Comparison of ENCODE assay signal across 1 cellular context in the genomic region with DNA sequence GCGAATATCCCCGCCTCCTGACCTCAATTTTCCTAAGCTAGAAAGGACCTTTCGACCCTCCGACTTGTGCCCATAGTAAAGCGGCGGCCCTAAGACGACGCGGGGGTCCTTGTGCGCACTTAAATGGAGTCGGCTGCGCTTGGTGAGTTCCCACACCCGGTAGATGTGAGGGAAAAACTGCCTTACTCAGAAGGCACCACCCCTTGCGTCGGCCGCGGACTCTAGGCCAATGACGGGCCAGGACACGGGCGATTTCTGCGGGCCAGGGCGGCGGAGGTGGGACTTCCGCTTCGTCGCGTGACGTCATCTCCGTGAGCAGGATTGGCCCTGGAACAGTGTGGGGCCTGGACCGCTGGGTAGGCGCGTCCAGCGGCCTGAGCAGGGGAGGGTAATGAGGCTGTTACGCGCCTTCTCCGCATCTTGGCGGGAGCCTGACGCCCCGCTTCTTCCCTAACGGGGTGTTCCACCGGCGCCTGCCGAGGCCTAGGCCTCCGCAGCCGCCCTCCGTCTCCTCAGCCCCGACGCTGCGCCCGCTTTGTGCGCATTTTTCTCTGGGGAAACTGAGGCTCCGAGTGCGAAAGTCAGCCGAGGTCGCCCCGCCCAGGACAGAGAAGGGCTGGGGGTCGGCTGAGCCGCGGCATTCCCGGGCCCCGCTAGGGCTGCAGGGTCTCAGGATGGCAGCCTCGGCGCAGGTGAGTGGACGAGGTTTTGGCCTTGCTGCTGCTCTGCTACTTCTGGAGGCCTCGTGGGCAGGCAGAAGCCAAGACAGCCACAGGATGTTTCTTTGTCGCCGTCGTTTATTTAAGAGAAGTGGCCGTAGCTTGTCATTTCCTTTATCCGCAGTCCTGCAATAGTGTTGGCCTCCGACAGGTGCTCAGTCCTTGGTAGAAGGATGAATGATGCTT.
A peak's percentile ranks its signal among the peaks of the same experiment; 100 is the strongest.
TF ChIP-seq lines count a peak whose summit lies in the region.

A gene (plus strand): TSS at position 293 of the 905 bp plus-strand sequence. CDS start 382 bp downstream, at position 675.

TF ChIP-seq in H1, 55 proteins besides CTCF, POLR2A, EP300 and RAD21 (continued from another document):
- TF ChIP-seq, protein P1, sequence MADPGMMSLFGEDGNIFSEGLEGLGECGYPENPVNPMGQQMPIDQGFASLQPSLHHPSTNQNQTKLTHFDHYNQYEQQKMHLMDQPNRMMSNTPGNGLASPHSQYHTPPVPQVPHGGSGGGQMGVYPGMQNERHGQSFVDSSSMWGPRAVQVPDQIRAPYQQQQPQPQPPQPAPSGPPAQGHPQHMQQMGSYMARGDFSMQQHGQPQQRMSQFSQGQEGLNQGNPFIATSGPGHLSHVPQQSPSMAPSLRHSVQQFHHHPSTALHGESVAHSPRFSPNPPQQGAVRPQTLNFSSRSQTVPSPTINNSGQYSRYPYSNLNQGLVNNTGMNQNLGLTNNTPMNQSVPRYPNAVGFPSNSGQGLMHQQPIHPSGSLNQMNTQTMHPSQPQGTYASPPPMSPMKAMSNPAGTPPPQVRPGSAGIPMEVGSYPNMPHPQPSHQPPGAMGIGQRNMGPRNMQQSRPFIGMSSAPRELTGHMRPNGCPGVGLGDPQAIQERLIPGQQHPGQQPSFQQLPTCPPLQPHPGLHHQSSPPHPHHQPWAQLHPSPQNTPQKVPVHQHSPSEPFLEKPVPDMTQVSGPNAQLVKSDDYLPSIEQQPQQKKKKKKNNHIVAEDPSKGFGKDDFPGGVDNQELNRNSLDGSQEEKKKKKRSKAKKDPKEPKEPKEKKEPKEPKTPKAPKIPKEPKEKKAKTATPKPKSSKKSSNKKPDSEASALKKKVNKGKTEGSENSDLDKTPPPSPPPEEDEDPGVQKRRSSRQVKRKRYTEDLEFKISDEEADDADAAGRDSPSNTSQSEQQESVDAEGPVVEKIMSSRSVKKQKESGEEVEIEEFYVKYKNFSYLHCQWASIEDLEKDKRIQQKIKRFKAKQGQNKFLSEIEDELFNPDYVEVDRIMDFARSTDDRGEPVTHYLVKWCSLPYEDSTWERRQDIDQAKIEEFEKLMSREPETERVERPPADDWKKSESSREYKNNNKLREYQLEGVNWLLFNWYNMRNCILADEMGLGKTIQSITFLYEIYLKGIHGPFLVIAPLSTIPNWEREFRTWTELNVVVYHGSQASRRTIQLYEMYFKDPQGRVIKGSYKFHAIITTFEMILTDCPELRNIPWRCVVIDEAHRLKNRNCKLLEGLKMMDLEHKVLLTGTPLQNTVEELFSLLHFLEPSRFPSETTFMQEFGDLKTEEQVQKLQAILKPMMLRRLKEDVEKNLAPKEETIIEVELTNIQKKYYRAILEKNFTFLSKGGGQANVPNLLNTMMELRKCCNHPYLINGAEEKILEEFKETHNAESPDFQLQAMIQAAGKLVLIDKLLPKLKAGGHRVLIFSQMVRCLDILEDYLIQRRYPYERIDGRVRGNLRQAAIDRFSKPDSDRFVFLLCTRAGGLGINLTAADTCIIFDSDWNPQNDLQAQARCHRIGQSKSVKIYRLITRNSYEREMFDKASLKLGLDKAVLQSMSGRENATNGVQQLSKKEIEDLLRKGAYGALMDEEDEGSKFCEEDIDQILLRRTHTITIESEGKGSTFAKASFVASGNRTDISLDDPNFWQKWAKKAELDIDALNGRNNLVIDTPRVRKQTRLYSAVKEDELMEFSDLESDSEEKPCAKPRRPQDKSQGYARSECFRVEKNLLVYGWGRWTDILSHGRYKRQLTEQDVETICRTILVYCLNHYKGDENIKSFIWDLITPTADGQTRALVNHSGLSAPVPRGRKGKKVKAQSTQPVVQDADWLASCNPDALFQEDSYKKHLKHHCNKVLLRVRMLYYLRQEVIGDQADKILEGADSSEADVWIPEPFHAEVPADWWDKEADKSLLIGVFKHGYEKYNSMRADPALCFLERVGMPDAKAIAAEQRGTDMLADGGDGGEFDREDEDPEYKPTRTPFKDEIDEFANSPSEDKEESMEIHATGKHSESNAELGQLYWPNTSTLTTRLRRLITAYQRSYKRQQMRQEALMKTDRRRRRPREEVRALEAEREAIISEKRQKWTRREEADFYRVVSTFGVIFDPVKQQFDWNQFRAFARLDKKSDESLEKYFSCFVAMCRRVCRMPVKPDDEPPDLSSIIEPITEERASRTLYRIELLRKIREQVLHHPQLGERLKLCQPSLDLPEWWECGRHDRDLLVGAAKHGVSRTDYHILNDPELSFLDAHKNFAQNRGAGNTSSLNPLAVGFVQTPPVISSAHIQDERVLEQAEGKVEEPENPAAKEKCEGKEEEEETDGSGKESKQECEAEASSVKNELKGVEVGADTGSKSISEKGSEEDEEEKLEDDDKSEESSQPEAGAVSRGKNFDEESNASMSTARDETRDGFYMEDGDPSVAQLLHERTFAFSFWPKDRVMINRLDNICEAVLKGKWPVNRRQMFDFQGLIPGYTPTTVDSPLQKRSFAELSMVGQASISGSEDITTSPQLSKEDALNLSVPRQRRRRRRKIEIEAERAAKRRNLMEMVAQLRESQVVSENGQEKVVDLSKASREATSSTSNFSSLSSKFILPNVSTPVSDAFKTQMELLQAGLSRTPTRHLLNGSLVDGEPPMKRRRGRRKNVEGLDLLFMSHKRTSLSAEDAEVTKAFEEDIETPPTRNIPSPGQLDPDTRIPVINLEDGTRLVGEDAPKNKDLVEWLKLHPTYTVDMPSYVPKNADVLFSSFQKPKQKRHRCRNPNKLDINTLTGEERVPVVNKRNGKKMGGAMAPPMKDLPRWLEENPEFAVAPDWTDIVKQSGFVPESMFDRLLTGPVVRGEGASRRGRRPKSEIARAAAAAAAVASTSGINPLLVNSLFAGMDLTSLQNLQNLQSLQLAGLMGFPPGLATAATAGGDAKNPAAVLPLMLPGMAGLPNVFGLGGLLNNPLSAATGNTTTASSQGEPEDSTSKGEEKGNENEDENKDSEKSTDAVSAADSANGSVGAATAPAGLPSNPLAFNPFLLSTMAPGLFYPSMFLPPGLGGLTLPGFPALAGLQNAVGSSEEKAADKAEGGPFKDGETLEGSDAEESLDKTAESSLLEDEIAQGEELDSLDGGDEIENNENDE (IDR thresholded peaks at IDR 0.05; ENCODE audit: insufficient replicate concordance, low read length) = no peak
- TF ChIP-seq CHD2 (IDR thresholded peaks at IDR 0.05; ENCODE audit: low read length) (peak; percentile 43; the same call in 1 of the 2 replicates), SP2 (IDR thresholded peaks at IDR 0.05; ENCODE audit: low read length) (peak; percentile 24; the same call in 1 of the 2 replicates), TAF7 (optimal IDR thresholded peaks at IDR 0.05; ENCODE audit: borderline replicate concordance, low read depth, low read length) (peak; percentile 60), TBP (IDR thresholded peaks at IDR 0.05; ENCODE audit: low read depth, low read length) (peak; percentile 72; the same call in 1 of the 2 replicates), PHF8 (conservative IDR thresholded peaks at IDR 0.05; ENCODE audit: low read depth, low read length) (peak; percentile 97), KDM5A (IDR thresholded peaks at IDR 0.05; ENCODE audit: low read length) (peak; percentile 53; the same call in 1 of the 2 replicates), SIX5 (IDR thresholded peaks at IDR 0.05; ENCODE audit: low read depth, low read length) (no peak), HDAC6 (IDR thresholded peaks at IDR 0.05; ENCODE audit: low read depth, low read length) (no peak), SUZ12 (IDR thresholded peaks at IDR 0.05; ENCODE audit: low read length) (no peak), SIN3A (conservative IDR thresholded peaks at IDR 0.05 in 1 of 2, IDR thresholded peaks at IDR 0.05 in 1 of 2; ENCODE audit: low read depth in 1 of 2, low read length in 2 of 2) (peak in 1 of 2 experiments; percentile 64; a peak in 1 of 4 replicates), SP4 (IDR thresholded peaks at IDR 0.05; ENCODE audit: low read length) (0 out of 2 replicates have a peak, but pooled peaks have one; percentile 51), POLR2AphosphoS5 (IDR thresholded peaks at IDR 0.05; ENCODE audit: low read depth, low read length) (peak; percentile 89), ASH2L (IDR thresholded peaks at IDR 0.05; ENCODE audit: low read length) (peak; percentile 68), EGR1 (IDR thresholded peaks at IDR 0.05; ENCODE audit: borderline replicate concordance, low read depth, low read length) (no peak), KDM4A (IDR thresholded peaks at IDR 0.05; ENCODE audit: low read depth, low read length, severe bottlenecking) (peak; percentile 82), TAF1 (IDR thresholded peaks at IDR 0.05; ENCODE audit: low read depth, low read length) (peak; percentile 80), JUND (IDR thresholded peaks at IDR 0.05; ENCODE audit: low read length) (peak; percentile 94), RBBP5 (IDR thresholded peaks at IDR 0.05; ENCODE audit: borderline replicate concordance, low read depth, low read length) (no peak), HDAC2 (IDR thresholded peaks at IDR 0.05; ENCODE audit: borderline replicate concordance in 1 of 2, low read depth in 2 of 2, low read length in 2 of 2) (0 out of 4 replicates have a peak, but pooled peaks of 1 of the 2 experiments have one; percentile 61)
- TF ChIP-seq, protein P2, sequence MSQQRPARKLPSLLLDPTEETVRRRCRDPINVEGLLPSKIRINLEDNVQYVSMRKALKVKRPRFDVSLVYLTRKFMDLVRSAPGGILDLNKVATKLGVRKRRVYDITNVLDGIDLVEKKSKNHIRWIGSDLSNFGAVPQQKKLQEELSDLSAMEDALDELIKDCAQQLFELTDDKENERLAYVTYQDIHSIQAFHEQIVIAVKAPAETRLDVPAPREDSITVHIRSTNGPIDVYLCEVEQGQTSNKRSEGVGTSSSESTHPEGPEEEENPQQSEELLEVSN (IDR thresholded peaks at IDR 0.05) = peak; percentile 54; the same call in 1 of the 2 replicates
